Comparison of ENCODE assay signal across 1 cellular context in the genomic region with DNA sequence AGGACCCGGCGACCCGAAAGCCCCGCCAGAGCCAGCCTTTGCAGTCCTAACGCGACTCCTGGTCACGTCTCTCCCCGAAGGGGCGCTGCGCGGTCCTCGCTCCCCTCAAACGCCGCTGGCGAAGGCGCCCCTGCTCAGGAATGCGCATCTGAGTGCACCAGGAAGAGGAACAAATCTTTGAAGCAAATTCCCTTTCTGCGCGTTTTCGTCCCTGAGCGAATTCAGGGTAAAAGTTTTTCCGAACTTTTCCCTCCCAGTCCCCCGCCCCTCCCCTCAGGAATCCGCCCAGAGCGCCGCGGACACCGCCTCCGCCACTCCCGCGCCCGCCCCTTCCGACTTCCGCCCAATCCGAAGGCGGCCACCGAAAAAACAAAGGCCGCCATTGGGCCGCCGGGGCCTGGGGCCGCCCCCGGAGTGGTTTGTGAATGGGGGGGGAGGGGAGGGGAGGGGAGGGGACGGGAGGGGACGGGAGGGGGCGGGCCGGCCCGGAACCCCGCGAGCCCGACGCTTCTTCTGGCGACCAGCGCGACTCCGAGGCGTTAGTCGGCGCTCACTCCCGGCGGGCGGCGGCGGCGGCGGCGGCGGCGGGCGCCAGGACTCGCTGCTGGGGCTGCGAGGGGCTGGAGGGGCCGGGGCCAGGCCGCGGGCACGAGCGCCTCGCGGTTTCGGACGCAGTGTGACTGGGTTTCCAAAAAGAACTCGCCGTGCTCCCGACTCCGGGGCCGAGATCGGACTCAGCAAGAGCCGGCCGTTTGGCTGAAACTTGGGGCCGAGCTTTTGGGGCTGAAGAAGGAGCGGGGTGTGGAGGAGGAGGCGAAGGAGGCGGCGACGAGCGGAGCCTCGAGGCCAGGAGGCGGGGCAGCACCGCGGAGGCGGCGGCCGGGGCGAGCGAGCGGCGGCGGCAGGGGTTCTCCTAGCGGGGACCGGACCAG.
TF ChIP-seq lines count a peak whose summit lies in the region.

A gene (plus strand): TSS at position 539 of the 932 bp plus-strand sequence. CDS start 793 bp downstream, outside the sequence.

TF ChIP-seq in HepG2, 621 proteins besides CTCF, POLR2A, EP300 and RAD21 (continued from another document and continues in another):
- TF ChIP-seq, protein P1, sequence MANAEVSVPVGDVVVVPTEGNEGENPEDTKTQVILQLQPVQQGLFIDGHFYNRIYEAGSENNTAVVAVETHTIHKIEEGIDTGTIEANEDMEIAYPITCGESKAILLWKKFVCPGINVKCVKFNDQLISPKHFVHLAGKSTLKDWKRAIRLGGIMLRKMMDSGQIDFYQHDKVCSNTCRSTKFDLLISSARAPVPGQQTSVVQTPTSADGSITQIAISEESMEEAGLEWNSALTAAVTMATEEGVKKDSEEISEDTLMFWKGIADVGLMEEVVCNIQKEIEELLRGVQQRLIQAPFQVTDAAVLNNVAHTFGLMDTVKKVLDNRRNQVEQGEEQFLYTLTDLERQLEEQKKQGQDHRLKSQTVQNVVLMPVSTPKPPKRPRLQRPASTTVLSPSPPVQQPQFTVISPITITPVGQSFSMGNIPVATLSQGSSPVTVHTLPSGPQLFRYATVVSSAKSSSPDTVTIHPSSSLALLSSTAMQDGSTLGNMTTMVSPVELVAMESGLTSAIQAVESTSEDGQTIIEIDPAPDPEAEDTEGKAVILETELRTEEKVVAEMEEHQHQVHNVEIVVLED (CRISPR knock-in tag; IDR thresholded peaks at IDR 0.05; ENCODE audit: borderline replicate concordance), result no peak
- TF ChIP-seq ATF7-NPFF (CRISPR knock-in tag; IDR thresholded peaks at IDR 0.05; ENCODE audit: low read depth), result no peak; the same call in 1 of the 2 replicates
- TF ChIP-seq MBD4 (IDR thresholded peaks at IDR 0.05; ENCODE audit: borderline replicate concordance, low read length), result no peak
- TF ChIP-seq, protein P2, sequence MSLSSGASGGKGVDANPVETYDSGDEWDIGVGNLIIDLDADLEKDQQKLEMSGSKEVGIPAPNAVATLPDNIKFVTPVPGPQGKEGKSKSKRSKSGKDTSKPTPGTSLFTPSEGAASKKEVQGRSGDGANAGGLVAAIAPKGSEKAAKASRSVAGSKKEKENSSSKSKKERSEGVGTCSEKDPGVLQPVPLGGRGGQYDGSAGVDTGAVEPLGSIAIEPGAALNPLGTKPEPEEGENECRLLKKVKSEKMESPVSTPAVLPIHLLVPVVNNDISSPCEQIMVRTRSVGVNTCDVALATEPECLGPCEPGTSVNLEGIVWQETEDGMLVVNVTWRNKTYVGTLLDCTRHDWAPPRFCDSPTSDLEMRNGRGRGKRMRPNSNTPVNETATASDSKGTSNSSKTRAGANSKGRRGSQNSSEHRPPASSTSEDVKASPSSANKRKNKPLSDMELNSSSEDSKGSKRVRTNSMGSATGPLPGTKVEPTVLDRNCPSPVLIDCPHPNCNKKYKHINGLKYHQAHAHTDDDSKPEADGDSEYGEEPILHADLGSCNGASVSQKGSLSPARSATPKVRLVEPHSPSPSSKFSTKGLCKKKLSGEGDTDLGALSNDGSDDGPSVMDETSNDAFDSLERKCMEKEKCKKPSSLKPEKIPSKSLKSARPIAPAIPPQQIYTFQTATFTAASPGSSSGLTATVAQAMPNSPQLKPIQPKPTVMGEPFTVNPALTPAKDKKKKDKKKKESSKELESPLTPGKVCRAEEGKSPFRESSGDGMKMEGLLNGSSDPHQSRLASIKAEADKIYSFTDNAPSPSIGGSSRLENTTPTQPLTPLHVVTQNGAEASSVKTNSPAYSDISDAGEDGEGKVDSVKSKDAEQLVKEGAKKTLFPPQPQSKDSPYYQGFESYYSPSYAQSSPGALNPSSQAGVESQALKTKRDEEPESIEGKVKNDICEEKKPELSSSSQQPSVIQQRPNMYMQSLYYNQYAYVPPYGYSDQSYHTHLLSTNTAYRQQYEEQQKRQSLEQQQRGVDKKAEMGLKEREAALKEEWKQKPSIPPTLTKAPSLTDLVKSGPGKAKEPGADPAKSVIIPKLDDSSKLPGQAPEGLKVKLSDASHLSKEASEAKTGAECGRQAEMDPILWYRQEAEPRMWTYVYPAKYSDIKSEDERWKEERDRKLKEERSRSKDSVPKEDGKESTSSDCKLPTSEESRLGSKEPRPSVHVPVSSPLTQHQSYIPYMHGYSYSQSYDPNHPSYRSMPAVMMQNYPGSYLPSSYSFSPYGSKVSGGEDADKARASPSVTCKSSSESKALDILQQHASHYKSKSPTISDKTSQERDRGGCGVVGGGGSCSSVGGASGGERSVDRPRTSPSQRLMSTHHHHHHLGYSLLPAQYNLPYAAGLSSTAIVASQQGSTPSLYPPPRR (CRISPR knock-in tag; IDR thresholded peaks at IDR 0.05; ENCODE audit: borderline replicate concordance), result no peak
- no peak for TF ChIP-seq ZNF253 (CRISPR knock-in tag; IDR thresholded peaks at IDR 0.05; ENCODE audit: borderline replicate concordance)
- TF ChIP-seq ZNF563 (CRISPR knock-in tag; IDR thresholded peaks at IDR 0.05), result peak; percentile 72
- TF ChIP-seq, protein P3, sequence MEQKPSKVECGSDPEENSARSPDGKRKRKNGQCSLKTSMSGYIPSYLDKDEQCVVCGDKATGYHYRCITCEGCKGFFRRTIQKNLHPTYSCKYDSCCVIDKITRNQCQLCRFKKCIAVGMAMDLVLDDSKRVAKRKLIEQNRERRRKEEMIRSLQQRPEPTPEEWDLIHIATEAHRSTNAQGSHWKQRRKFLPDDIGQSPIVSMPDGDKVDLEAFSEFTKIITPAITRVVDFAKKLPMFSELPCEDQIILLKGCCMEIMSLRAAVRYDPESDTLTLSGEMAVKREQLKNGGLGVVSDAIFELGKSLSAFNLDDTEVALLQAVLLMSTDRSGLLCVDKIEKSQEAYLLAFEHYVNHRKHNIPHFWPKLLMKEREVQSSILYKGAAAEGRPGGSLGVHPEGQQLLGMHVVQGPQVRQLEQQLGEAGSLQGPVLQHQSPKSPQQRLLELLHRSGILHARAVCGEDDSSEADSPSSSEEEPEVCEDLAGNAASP (CRISPR knock-in tag; IDR thresholded peaks at IDR 0.05; ENCODE audit: borderline replicate concordance), result no peak
- TF ChIP-seq, protein P4, sequence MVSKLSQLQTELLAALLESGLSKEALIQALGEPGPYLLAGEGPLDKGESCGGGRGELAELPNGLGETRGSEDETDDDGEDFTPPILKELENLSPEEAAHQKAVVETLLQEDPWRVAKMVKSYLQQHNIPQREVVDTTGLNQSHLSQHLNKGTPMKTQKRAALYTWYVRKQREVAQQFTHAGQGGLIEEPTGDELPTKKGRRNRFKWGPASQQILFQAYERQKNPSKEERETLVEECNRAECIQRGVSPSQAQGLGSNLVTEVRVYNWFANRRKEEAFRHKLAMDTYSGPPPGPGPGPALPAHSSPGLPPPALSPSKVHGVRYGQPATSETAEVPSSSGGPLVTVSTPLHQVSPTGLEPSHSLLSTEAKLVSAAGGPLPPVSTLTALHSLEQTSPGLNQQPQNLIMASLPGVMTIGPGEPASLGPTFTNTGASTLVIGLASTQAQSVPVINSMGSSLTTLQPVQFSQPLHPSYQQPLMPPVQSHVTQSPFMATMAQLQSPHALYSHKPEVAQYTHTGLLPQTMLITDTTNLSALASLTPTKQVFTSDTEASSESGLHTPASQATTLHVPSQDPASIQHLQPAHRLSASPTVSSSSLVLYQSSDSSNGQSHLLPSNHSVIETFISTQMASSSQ (IDR thresholded peaks at IDR 0.05; ENCODE audit: low read depth), result no peak
- TF ChIP-seq, protein P4 (CRISPR knock-in tag; IDR thresholded peaks at IDR 0.05; ENCODE audit: borderline replicate concordance), result no peak
- TF ChIP-seq, protein P5, sequence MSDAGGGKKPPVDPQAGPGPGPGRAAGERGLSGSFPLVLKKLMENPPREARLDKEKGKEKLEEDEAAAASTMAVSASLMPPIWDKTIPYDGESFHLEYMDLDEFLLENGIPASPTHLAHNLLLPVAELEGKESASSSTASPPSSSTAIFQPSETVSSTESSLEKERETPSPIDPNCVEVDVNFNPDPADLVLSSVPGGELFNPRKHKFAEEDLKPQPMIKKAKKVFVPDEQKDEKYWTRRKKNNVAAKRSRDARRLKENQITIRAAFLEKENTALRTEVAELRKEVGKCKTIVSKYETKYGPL (CRISPR knock-in tag; IDR thresholded peaks at IDR 0.05), result no peak
- TF ChIP-seq SP1 (IDR thresholded peaks at IDR 0.05), result no peak
- TF ChIP-seq SP1 (CRISPR knock-in tag; IDR thresholded peaks at IDR 0.05), result peak; percentile 59; the same call in 1 of the 2 replicates
- TF ChIP-seq NFKB2 (CRISPR knock-in tag; IDR thresholded peaks at IDR 0.05; ENCODE audit: borderline replicate concordance), result peak; percentile 54
- TF ChIP-seq FOXA3 (CRISPR knock-in tag; IDR thresholded peaks at IDR 0.05), result no peak
- TF ChIP-seq NCOA2 (CRISPR knock-in tag; IDR thresholded peaks at IDR 0.05), result no peak; the same call in 1 of the 2 replicates
- TF ChIP-seq CREM (IDR thresholded peaks at IDR 0.05), result no peak
- no peak for TF ChIP-seq CREM (CRISPR knock-in tag; IDR thresholded peaks at IDR 0.05)
- no peak for TF ChIP-seq HMG20A (CRISPR knock-in tag; IDR thresholded peaks at IDR 0.05; ENCODE audit: borderline replicate concordance)
- TF ChIP-seq ZNF234 (CRISPR knock-in tag; conservative IDR thresholded peaks at IDR 0.05), result no peak
- peak; percentile 78 for TF ChIP-seq GABPB1 (CRISPR knock-in tag; IDR thresholded peaks at IDR 0.05)
- TF ChIP-seq JUNB (CRISPR knock-in tag; IDR thresholded peaks at IDR 0.05; ENCODE audit: borderline replicate concordance), result no peak
- TF ChIP-seq, protein P6, sequence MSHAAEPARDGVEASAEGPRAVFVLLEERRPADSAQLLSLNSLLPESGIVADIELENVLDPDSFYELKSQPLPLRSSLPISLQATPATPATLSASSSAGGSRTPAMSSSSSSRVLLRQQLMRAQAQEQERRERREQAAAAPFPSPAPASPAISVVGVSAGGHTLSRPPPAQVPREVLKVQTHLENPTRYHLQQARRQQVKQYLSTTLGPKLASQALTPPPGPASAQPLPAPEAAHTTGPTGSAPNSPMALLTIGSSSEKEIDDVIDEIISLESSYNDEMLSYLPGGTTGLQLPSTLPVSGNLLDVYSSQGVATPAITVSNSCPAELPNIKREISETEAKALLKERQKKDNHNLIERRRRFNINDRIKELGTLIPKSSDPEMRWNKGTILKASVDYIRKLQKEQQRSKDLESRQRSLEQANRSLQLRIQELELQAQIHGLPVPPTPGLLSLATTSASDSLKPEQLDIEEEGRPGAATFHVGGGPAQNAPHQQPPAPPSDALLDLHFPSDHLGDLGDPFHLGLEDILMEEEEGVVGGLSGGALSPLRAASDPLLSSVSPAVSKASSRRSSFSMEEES (CRISPR knock-in tag; IDR thresholded peaks at IDR 0.05), result no peak
- TF ChIP-seq MBNL3 (CRISPR knock-in tag; conservative IDR thresholded peaks at IDR 0.05), result no peak
- no peak for TF ChIP-seq EHMT2 (IDR thresholded peaks at IDR 0.05; ENCODE audit: borderline replicate concordance, low read depth, low read length)
- TF ChIP-seq, protein P7, sequence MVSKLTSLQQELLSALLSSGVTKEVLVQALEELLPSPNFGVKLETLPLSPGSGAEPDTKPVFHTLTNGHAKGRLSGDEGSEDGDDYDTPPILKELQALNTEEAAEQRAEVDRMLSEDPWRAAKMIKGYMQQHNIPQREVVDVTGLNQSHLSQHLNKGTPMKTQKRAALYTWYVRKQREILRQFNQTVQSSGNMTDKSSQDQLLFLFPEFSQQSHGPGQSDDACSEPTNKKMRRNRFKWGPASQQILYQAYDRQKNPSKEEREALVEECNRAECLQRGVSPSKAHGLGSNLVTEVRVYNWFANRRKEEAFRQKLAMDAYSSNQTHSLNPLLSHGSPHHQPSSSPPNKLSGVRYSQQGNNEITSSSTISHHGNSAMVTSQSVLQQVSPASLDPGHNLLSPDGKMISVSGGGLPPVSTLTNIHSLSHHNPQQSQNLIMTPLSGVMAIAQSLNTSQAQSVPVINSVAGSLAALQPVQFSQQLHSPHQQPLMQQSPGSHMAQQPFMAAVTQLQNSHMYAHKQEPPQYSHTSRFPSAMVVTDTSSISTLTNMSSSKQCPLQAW (CRISPR knock-in tag; IDR thresholded peaks at IDR 0.05), result no peak
- peak; percentile 58; the same call in 1 of the 2 replicates for TF ChIP-seq ARNT2 (CRISPR knock-in tag; IDR thresholded peaks at IDR 0.05; ENCODE audit: low read depth)
- no peak for TF ChIP-seq U2AF1 (optimal IDR thresholded peaks at IDR 0.05; ENCODE audit: low read depth, low read length)
- TF ChIP-seq, protein P8, sequence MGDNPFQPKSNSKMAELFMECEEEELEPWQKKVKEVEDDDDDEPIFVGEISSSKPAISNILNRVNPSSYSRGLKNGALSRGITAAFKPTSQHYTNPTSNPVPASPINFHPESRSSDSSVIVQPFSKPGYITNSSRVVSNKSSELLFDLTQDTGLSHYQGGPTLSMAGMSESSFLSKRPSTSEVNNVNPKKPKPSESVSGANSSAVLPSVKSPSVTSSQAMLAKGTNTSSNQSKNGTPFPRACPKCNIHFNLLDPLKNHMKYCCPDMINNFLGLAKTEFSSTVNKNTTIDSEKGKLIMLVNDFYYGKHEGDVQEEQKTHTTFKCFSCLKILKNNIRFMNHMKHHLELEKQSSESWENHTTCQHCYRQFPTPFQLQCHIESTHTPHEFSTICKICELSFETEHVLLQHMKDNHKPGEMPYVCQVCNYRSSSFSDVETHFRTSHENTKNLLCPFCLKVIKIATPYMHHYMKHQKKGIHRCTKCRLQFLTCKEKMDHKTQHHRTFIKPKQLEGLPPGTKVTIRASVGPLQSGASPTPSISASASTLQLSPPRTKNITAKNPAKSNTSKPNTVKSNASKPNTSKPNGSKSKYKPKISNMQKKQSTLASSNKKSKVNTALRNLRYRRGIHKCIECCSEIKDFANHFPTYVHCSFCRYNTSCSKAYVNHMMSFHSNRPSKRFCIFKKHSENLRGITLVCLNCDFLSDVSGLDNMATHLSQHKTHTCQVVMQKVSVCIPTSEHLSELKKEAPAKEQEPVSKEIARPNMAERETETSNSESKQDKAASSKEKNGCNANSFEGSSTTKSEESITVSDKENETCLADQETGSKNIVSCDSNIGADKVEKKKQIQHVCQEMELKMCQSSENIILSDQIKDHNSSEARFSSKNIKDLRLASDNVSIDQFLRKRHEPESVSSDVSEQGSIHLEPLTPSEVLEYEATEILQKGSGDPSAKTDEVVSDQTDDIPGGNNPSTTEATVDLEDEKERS (CRISPR knock-in tag; IDR thresholded peaks at IDR 0.05), result no peak
- no peak for TF ChIP-seq ZFP36L1 (CRISPR knock-in tag; IDR thresholded peaks at IDR 0.05)
- peak; percentile 14; the same call in 1 of the 2 replicates for TF ChIP-seq ZFP90 (CRISPR knock-in tag; IDR thresholded peaks at IDR 0.05; ENCODE audit: borderline replicate concordance)
- no peak for TF ChIP-seq ZNF337 (CRISPR knock-in tag; IDR thresholded peaks at IDR 0.05; ENCODE audit: borderline replicate concordance, low read depth)
